Comparison of ENCODE assay signal across 1 cellular context in genomic region chr9:8560560-8561525, GRCh38.
TF ChIP-seq lines count a peak whose summit lies in the region.

No MANE protein-coding gene starts in this region.

TF ChIP-seq in H1, 55 proteins besides CTCF, POLR2A, EP300 and RAD21:
- TF ChIP-seq TBP (IDR thresholded peaks at IDR 0.05; ENCODE audit: low read depth, low read length) (no peak), CEBPB (IDR thresholded peaks at IDR 0.05; ENCODE audit: low read depth, low read length) (peak; percentile 72), RXRA (IDR thresholded peaks at IDR 0.05; ENCODE audit: insufficient read depth, low read depth, low read length) (no peak), RNF2 (IDR thresholded peaks at IDR 0.05; ENCODE audit: borderline replicate concordance, low read depth, low read length, missing control alignments, poor library complexity, severe bottlenecking) (no peak)
